In the genomic region with DNA sequence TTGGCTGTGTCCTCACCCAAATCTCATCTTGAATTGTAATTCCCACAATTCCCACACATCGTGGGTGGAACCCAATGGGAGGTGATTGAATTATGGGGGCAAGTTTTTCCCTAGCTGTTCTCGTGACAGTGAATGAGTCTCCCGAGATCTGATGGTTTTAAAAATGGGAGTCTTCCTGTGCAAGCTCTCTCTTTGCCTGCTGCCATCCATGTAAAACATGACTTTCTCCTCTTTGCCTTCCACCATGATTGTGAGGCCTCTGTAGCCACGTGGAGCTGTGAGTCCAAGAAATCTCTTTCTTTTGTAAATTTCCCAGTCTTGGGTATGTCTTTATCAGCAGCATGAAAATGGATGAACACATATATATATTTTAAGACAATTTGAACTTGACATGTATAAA, we compare ENCODE assay signal across 11 cellular contexts.
"Had no signal": no experiment of that assay in that cellular context is flagged by ENCODE, and none has a peak within 500 bp of the region (broad histone marks: within the 10 kb centered on the region; RNA-seq: fewer than 3 reads in every experiment).

No MANE protein-coding gene starts in this region.

- H2AFZ ChIP-seq: GM23248, GM23338 had no signal

- H3K9me3 Mint-ChIP-seq: HFFc6 had no signal

- H3K36me3 ChIP-seq: HAP-1 had no signal

- H3K4me3 ChIP-seq: GM23248, GM23338, HAP-1 had no signal

- FAIRE-seq: H1, H54 had no signal

- H3K4me3 Mint-ChIP-seq: GM23338, H9, HFFc6 had no signal

- H3K27ac Mint-ChIP-seq: GM23338, H9, HFFc6 had no signal

- H3K27ac ChIP-seq: GM23248 had no signal

- H3K9ac ChIP-seq: GM23248 had no signal

- DNase-seq: GM23248, GOT3, H7, H9, HCEC 1CT, HFFc6 had no signal

- H3K4me2 ChIP-seq: GM23338 had no signal

- H3K4me1 ChIP-seq: HAP-1 had no signal

- H3K9me3 ChIP-seq: HAP-1 had no signal

- ATAC-seq: GM23338, HCT116 had no signal
